In genomic region chr15:31365655-31366127, GRCh38 we compare ENCODE assay signal across 8 cellular contexts. TPM values are rescaled to one million over a fixed set of nuclear protein-coding genes. Genes with fewer than 3 reads are reported as not detected.
A peak's percentile ranks its signal among the peaks of the same experiment; 100 is the strongest.
DNase-seq lines count a peak whose midpoint lies in the region; ATAC-seq lines count a peak whose summit lies in the region.

No MANE protein-coding gene starts in this region.

- H2AFZ ChIP-seq in ACC112 (ENCODE audit: low read length, unreplicated experiment) = no peak overlapping the region

- peak overlapping the region; percentile 71 for H3K27ac ChIP-seq in ACC112 (ENCODE audit: low read depth, low read length)

- H3K79me2 ChIP-seq in ACC112 (ENCODE audit: control insufficient read depth, insufficient read depth, low read length, unreplicated experiment) = peaks cover 70% of the 10 kb centered on the region

- H3K4me3 ChIP-seq in ACC112 (ENCODE audit: low read depth, low read length) = peak overlapping the region; percentile 64

- H3K4me1 ChIP-seq in ACC112 (ENCODE audit: control insufficient read depth, insufficient read depth, low read length, unreplicated experiment) = peaks cover 48% of the 10 kb centered on the region

- H3K36me3 ChIP-seq in ACC112 (ENCODE audit: insufficient read depth, low read length) = peaks cover 13% of the 10 kb centered on the region; the same call in 1 of the 2 replicates

- no peaks in the 10 kb centered on the region for H3K27me3 ChIP-seq in ACC112 (ENCODE audit: insufficient read depth, low read length)

- peak; percentile 45 for ATAC-seq in GM19395 (IDR thresholded peaks at IDR 0.05; ENCODE audit: unreplicated experiment)
- peak; percentile 75 for ATAC-seq in left lobe of liver

- DNase-seq in KG1 (lab: John Stamatoyannopoulos, UW) (peak; percentile 39), cerebellar cortex (ENCODE audit: low spot score) (peak; percentile 95), left lobe of liver (ENCODE audit: low spot score) (peak; percentile 96), NCI-H524 treated with DMSO at 0.1 percent for 48 hours (lab: John Stamatoyannopoulos, UW) (no peak)
- DNase-seq in activated CD4-positive, alpha-beta T cell treated with anti-CD3 and anti-CD28 coated beads for 4 hours = peak; percentile 77 to 79
- peak; percentile 66 to 70 for DNase-seq in stimulated activated CD4-positive, alpha-beta T cell treated with anti-CD3 and anti-CD28 coated beads, Interleukin-2, amount 100 ng/mL, for 48 hours

RNA-seq across cellular contexts. Expression of gene KLF13, which starts 39.1 kb away (rescaled TPM):
- total RNA-seq in left lobe of liver = 91.9 TPM
